Comparison of ENCODE assay signal across 9 cellular contexts in genomic region chr14:68593806-68594536, GRCh38.
DNase-seq lines count a peak whose midpoint lies in the region; ATAC-seq and TF ChIP-seq lines count a peak whose summit lies in the region.
"Had no signal": no experiment of that assay in that cellular context is flagged by ENCODE, and none has a peak within 500 bp of the region (broad histone marks: within the 10 kb centered on the region; RNA-seq: fewer than 3 reads in every experiment).

No MANE protein-coding gene starts in this region.

- H3K4me1 ChIP-seq in BLaER1 treated with 17β-estradiol and CSF1 and Interleukin-3, amounts not matched to agents 10 nM and 100 nM = peaks cover 45 to 98% (median 65%) of the 10 kb centered on the region in 10 experiments

- H3K36me3 Mint-ChIP-seq in IgD-negative memory B cell (peaks cover 3% of the 10 kb centered on the region), activated B cell treated with CpG ODN at 0.5 μM for 24 hours (ENCODE audit: low read depth) (no peaks in the 10 kb centered on the region), mesothelial cell of epicardium (peaks cover 1% of the 10 kb centered on the region)

- intact Hi-C loops in activated B cell treated with CpG ODN at 0.5 μM for 24 hours (cut with micrococcal nuclease) = no loop called here

- no peaks in the 10 kb centered on the region for H3K27me3 ChIP-seq in BLaER1 treated with 17β-estradiol and CSF1 and Interleukin-3, amounts not matched to agents 10 nM and 100 nM

- H3K27me3 Mint-ChIP-seq in IgD-negative memory B cell (no peaks in the 10 kb centered on the region), activated B cell treated with CpG ODN at 0.5 μM for 24 hours (no peaks in the 10 kb centered on the region), mesothelial cell of epicardium (ENCODE audit: low read depth) (no peaks in the 10 kb centered on the region)

- H3K9me3 ChIP-seq in BLaER1 treated with 17β-estradiol and CSF1 and Interleukin-3, amounts not matched to agents 10 nM and 100 nM (replicated peaks in 1 of 11) = peaks cover 0 to 16% (median 0%) of the 10 kb centered on the region in 11 experiments; a peak in 3 of 22 replicates

- CTCF ChIA-PET in activated B cell treated with CpG ODN at 0.5 μM for 24 hours (lab: Charles Lee) = interaction anchor here (0.7 kb wide), 1 partner anchor 60 kb away, joined by 3 read pairs; no protein-coding TSS in a partner anchor

- H3K27ac ChIP-seq in BLaER1 treated with 17β-estradiol and CSF1 and Interleukin-3, amounts not matched to agents 10 nM and 100 nM = peak overlapping the region; percentile 54 to 97 (median 81)

- peak overlapping the region; percentile 34 to 81 (median 68); a peak in 18 of 22 replicates for H3K9ac ChIP-seq in BLaER1 treated with 17β-estradiol and CSF1 and Interleukin-3, amounts not matched to agents 10 nM and 100 nM

- H3K27ac Mint-ChIP-seq in IgD-negative memory B cell (peak overlapping the region; percentile 61 to 90 (median 68)), activated B cell treated with CpG ODN at 0.5 μM for 24 hours (peak overlapping the region; percentile 92), mesothelial cell of epicardium (peak overlapping the region; percentile 98)

- no peaks in the 10 kb centered on the region for H4K20me1 ChIP-seq in BLaER1 treated with 17β-estradiol and CSF1 and Interleukin-3, amounts not matched to agents 10 nM and 100 nM

- H3K4me1 Mint-ChIP-seq in IgD-negative memory B cell = peaks cover 7 to 19% (median 10%) of the 10 kb centered on the region in 3 donors
- H3K4me1 Mint-ChIP-seq in activated B cell treated with CpG ODN at 0.5 μM for 24 hours = peaks cover 22% of the 10 kb centered on the region
- peaks cover 65% of the 10 kb centered on the region for H3K4me1 Mint-ChIP-seq in mesothelial cell of epicardium

- peak overlapping the region in 1 of 4 donors; percentile 64 for H3K4me3 Mint-ChIP-seq in IgD-negative memory B cell
- H3K4me3 Mint-ChIP-seq in activated B cell treated with CpG ODN at 0.5 μM for 24 hours = peak overlapping the region; percentile 64
- no peak overlapping the region for H3K4me3 Mint-ChIP-seq in mesothelial cell of epicardium

- H3K4me2 ChIP-seq in BLaER1 treated with 17β-estradiol and CSF1 and Interleukin-3, amounts not matched to agents 10 nM and 100 nM = peak overlapping the region; percentile 69 to 91 (median 79)

- DNase-seq in activated B cell treated with CpG ODN at 0.5 μM for 24 hours = no peak
- no peak for DNase-seq in mesothelial cell of epicardium (ENCODE audit: low spot score in 2 of 2, unreplicated experiment in 2 of 2)
- DNase-seq in cerebellar cortex (ENCODE audit: low spot score) = no peak
- DNase-seq in stimulated activated CD4-positive, alpha-beta T cell treated with anti-CD3 and anti-CD28 coated beads, Interleukin-4, amount 100 ng/mL, for 1 hour = no peak
- DNase-seq: NCI-H1092 treated with DMSO at 0.1 percent for 48 hours had no signal

- no peaks in the 10 kb centered on the region for H3K9me3 Mint-ChIP-seq in IgD-negative memory B cell
- H3K9me3 Mint-ChIP-seq in activated B cell treated with CpG ODN at 0.5 μM for 24 hours = peaks cover 2% of the 10 kb centered on the region
- peaks cover 5% of the 10 kb centered on the region for H3K9me3 Mint-ChIP-seq in mesothelial cell of epicardium

- no peak overlapping the region for H3K4me3 ChIP-seq in BLaER1 treated with 17β-estradiol and CSF1 and Interleukin-3, amounts not matched to agents 10 nM and 100 nM

- ATAC-seq in activated B cell treated with CpG ODN at 0.5 μM for 24 hours (ENCODE audit: low read depth) = peak; percentile 78
- no peak for ATAC-seq in HG02798 (IDR thresholded peaks at IDR 0.05; ENCODE audit: poor library complexity, unreplicated experiment)
- ATAC-seq in HG03045 (IDR thresholded peaks at IDR 0.05; ENCODE audit: unreplicated experiment) = no peak

- H3K36me3 ChIP-seq in BLaER1 treated with 17β-estradiol and CSF1 and Interleukin-3, amounts not matched to agents 10 nM and 100 nM = no peaks in the 10 kb centered on the region

- POLR2A ChIA-PET in activated B cell treated with CpG ODN at 0.5 μM for 24 hours (lab: Charles Lee) = interaction anchor here (0.6 to 2.3 kb wide), 6 partner anchors 80 to 202 kb away, joined by 3 to 7 read pairs (median 4); partner anchors contain the start of gene ZFP36L1

- no peak for TF ChIP-seq CTCF in activated B cell treated with CpG ODN at 0.5 μM for 24 hours (IDR thresholded peaks at IDR 0.05)
- no peak for TF ChIP-seq CTCF in mesothelial cell of epicardium (IDR thresholded peaks at IDR 0.05; ENCODE audit: unreplicated experiment)
